Comparison of ENCODE assay signal across 8 cellular contexts in genomic region chr19:55487884-55488687, GRCh38. TPM values are rescaled to one million over a fixed set of nuclear protein-coding genes. Genes with fewer than 3 reads are reported as not detected.
DNase-seq lines count a peak whose midpoint lies in the region; ATAC-seq and TF ChIP-seq lines count a peak whose summit lies in the region.

Gene SSC5D, plus strand, starts transcription at chr19:55488436. Its CDS starts 154 bp downstream, at chr19:55488590.

- POLR2A ChIA-PET in activated CD8-positive, alpha-beta T cell treated with anti-CD3 and anti-CD28 coated beads for 36 hours (lab: Charles Lee) = interaction anchor here (0.8 to 3.5 kb wide), 3 partner anchors 12 to 159 kb away, joined by 3 to 22 read pairs (median 5); partner anchors contain the start of gene ZNF628

- peaks cover 30% of the 10 kb centered on the region for H3K4me1 ChIP-seq in hepatocyte (ENCODE audit: insufficient read depth)

- H3K4me3 Mint-ChIP-seq in activated CD8-positive, alpha-beta T cell treated with anti-CD3 and anti-CD28 coated beads for 36 hours = peak within 1 kb of the TSS; percentile 11
- no peak within 1 kb of the TSS for H3K4me3 Mint-ChIP-seq in stimulated activated memory B cell treated with anti-CD40 and anti-IgM and Interleukin-4, amounts not matched to agents 10 μg/mL and 1 μg/mL and 100 μg/mL, for 72 hours

- H2AFZ ChIP-seq in hepatocyte = no peak within 1 kb of the TSS

- peak within 1 kb of the TSS; percentile 93 for H3K27ac ChIP-seq in hepatocyte

- no peaks in the 10 kb centered on the region for H3K36me3 ChIP-seq in hepatocyte (replicated peaks; ENCODE audit: insufficient read depth, low read depth)

- H3K27me3 ChIP-seq in hepatocyte = peaks cover 10% of the 10 kb centered on the region

- no peak for TF ChIP-seq CTCF in activated CD8-positive, alpha-beta T cell treated with anti-CD3 and anti-CD28 coated beads for 36 hours (IDR thresholded peaks at IDR 0.05)
- no peak for TF ChIP-seq CTCF in hepatocyte (IDR thresholded peaks at IDR 0.05; ENCODE audit: poor library complexity)

- H3K4me1 Mint-ChIP-seq in activated CD8-positive, alpha-beta T cell treated with anti-CD3 and anti-CD28 coated beads for 36 hours (ENCODE audit: low read depth) = peaks cover 19% of the 10 kb centered on the region
- peaks cover 31% of the 10 kb centered on the region for H3K4me1 Mint-ChIP-seq in stimulated activated memory B cell treated with anti-CD40 and anti-IgM and Interleukin-4, amounts not matched to agents 10 μg/mL and 1 μg/mL and 100 μg/mL, for 72 hours

- peaks cover 10% of the 10 kb centered on the region for H3K79me2 ChIP-seq in hepatocyte

- WGBS in hepatocyte (ENCODE audit: low lambda C conversion rate, missing lambda C conversion rate) = 9% methylated on average over 10 of the region's 22 CpGs

- H3K9me2 ChIP-seq in hepatocyte (replicated peaks; ENCODE audit: insufficient read depth) = no peaks in the 10 kb centered on the region

- no peaks in the 10 kb centered on the region for H3K36me3 Mint-ChIP-seq in activated CD8-positive, alpha-beta T cell treated with anti-CD3 and anti-CD28 coated beads for 36 hours (ENCODE audit: low read depth)
- H3K36me3 Mint-ChIP-seq in stimulated activated memory B cell treated with anti-CD40 and anti-IgM and Interleukin-4, amounts not matched to agents 10 μg/mL and 1 μg/mL and 100 μg/mL, for 72 hours = no peaks in the 10 kb centered on the region

- H3K9me3 ChIP-seq in hepatocyte (ENCODE audit: low read depth) = no peaks in the 10 kb centered on the region

- H3K27ac Mint-ChIP-seq in activated CD8-positive, alpha-beta T cell treated with anti-CD3 and anti-CD28 coated beads for 36 hours = peak within 1 kb of the TSS; percentile 80
- H3K27ac Mint-ChIP-seq in stimulated activated memory B cell treated with anti-CD40 and anti-IgM and Interleukin-4, amounts not matched to agents 10 μg/mL and 1 μg/mL and 100 μg/mL, for 72 hours = peak within 1 kb of the TSS; percentile 57

- H3K4me2 ChIP-seq in hepatocyte = peak within 1 kb of the TSS; percentile 94

- H3K4me3 ChIP-seq in hepatocyte = no peak within 1 kb of the TSS

- H3K9me3 Mint-ChIP-seq in activated CD8-positive, alpha-beta T cell treated with anti-CD3 and anti-CD28 coated beads for 36 hours = no peaks in the 10 kb centered on the region
- no peaks in the 10 kb centered on the region for H3K9me3 Mint-ChIP-seq in stimulated activated memory B cell treated with anti-CD40 and anti-IgM and Interleukin-4, amounts not matched to agents 10 μg/mL and 1 μg/mL and 100 μg/mL, for 72 hours

- peak; percentile 50 for DNase-seq in DMS53 (lab: John Stamatoyannopoulos, UW)
- no peak for DNase-seq in DMS53 treated with DMSO at 0.1 percent for 48 hours (lab: John Stamatoyannopoulos, UW; ENCODE audit: unreplicated experiment)
- DNase-seq in activated CD8-positive, alpha-beta T cell treated with anti-CD3 and anti-CD28 coated beads for 36 hours = no peak
- no peak for DNase-seq in hepatocyte (ENCODE audit: low spot score)
- no peak for DNase-seq in dermis blood vessel endothelial cell

- ATAC-seq in activated CD8-positive, alpha-beta T cell treated with anti-CD3 and anti-CD28 coated beads for 36 hours = no peak
- no peak for ATAC-seq in stimulated activated memory B cell treated with anti-CD40 and anti-IgM and Interleukin-4, amounts not matched to agents 10 μg/mL and 1 μg/mL and 100 μg/mL, for 72 hours
- ATAC-seq in GM21576 (IDR thresholded peaks at IDR 0.05; ENCODE audit: unreplicated experiment) (no peak), esophagus mucosa (no peak)

- intact Hi-C loops in activated CD8-positive, alpha-beta T cell treated with anti-CD3 and anti-CD28 coated beads for 36 hours (cut with micrococcal nuclease) = no loop called here

- CTCF ChIA-PET in activated CD8-positive, alpha-beta T cell treated with anti-CD3 and anti-CD28 coated beads for 36 hours (lab: Charles Lee) = interaction anchor here (1.0 to 5.6 kb wide), 3 partner anchors 10 to 16 kb away, joined by 3 to 31 read pairs (median 5); no protein-coding TSS in a partner anchor

- H4K20me1 ChIP-seq in hepatocyte (ENCODE audit: insufficient read depth, poor library complexity, severe bottlenecking) = no peaks in the 10 kb centered on the region

- peaks cover 3% of the 10 kb centered on the region for H3K27me3 Mint-ChIP-seq in activated CD8-positive, alpha-beta T cell treated with anti-CD3 and anti-CD28 coated beads for 36 hours
- H3K27me3 Mint-ChIP-seq in stimulated activated memory B cell treated with anti-CD40 and anti-IgM and Interleukin-4, amounts not matched to agents 10 μg/mL and 1 μg/mL and 100 μg/mL, for 72 hours = peaks cover 41% of the 10 kb centered on the region

RNA-seq across cellular contexts. Expression of gene SSC5D, which starts in this region (rescaled TPM):
- total RNA-seq in activated CD8-positive, alpha-beta T cell treated with anti-CD3 and anti-CD28 coated beads for 36 hours = under 1 TPM; 0.67 to 0.70 TPM
- total RNA-seq in hepatocyte (0.04 and 0.80 TPM in 2 replicates), dermis blood vessel endothelial cell (0.19 and 0.51 TPM in 2 replicates), esophagus mucosa (0.24 TPM)
- 3.2 and 5.1 TPM in 2 replicates for polyA plus RNA-seq in hepatocyte
